ENCODE assay signal across 1 cellular context in genomic region chr19:41427647-41428480, GRCh38.
A peak's percentile ranks its signal among the peaks of the same experiment; 100 is the strongest.
TF ChIP-seq lines count a peak whose summit lies in the region.

No MANE protein-coding gene starts in this region.

TF ChIP-seq in K562, 482 proteins besides CTCF, POLR2A, EP300 and RAD21 (continued from another document):
- no peak for TF ChIP-seq USF1 (CRISPR knock-in tag; IDR thresholded peaks at IDR 0.05)
- peak; percentile 77 for TF ChIP-seq BRD9 (IDR thresholded peaks at IDR 0.05; ENCODE audit: low read depth, partially characterized antibody)
- no peak for TF ChIP-seq FOSL1 (tag; conservative IDR thresholded peaks at IDR 0.05)
- TF ChIP-seq IRF1 (CRISPR knock-in tag; IDR thresholded peaks at IDR 0.05; ENCODE audit: borderline replicate concordance) = no peak
- TF ChIP-seq GTF2B (IDR thresholded peaks at IDR 0.05; ENCODE audit: extremely low read depth, insufficient read length) = no peak
- peak; percentile 58; the same call in 1 of the 2 replicates for TF ChIP-seq EP400 (IDR thresholded peaks at IDR 0.05)
- TF ChIP-seq ATF4 (CRISPR knock-in tag; IDR thresholded peaks at IDR 0.05) = no peak
- no peak for TF ChIP-seq TSC22D4 (tag; IDR thresholded peaks at IDR 0.05)
- TF ChIP-seq SP2 (IDR thresholded peaks at IDR 0.05; ENCODE audit: extremely low read depth, low read depth, low read length, poor library complexity, severe bottlenecking) = no peak
- no peak for TF ChIP-seq NFIX (CRISPR knock-in tag; IDR thresholded peaks at IDR 0.05; ENCODE audit: low read depth)
- TF ChIP-seq RBM17 (IDR thresholded peaks at IDR 0.05; ENCODE audit: borderline replicate concordance, low read depth, low read length) = no peak
- no peak for TF ChIP-seq HCFC1 (IDR thresholded peaks at IDR 0.05; ENCODE audit: low read depth, low read length)
- TF ChIP-seq FOXJ3 (CRISPR knock-in tag; IDR thresholded peaks at IDR 0.05) = no peak
- no peak for TF ChIP-seq ELK1 (CRISPR knock-in tag; IDR thresholded peaks at IDR 0.05)
- TF ChIP-seq DNMT1 (IDR thresholded peaks at IDR 0.05) = 0 out of 2 replicates have a peak, but pooled peaks have one; percentile 46
- TF ChIP-seq ZFP1 (CRISPR knock-in tag; IDR thresholded peaks at IDR 0.05) = no peak
- no peak for TF ChIP-seq ATF2 (CRISPR knock-in tag; IDR thresholded peaks at IDR 0.05)
- TF ChIP-seq SRSF1 (IDR thresholded peaks at IDR 0.05; ENCODE audit: low read depth, low read length) = no peak
- peak; percentile 75 for TF ChIP-seq ARID1B (IDR thresholded peaks at IDR 0.05)
- TF ChIP-seq RFX1 (IDR thresholded peaks at IDR 0.05) = no peak
- no peak for TF ChIP-seq BRF1 (IDR thresholded peaks at IDR 0.05; ENCODE audit: borderline replicate concordance, extremely low read depth, insufficient read length)
